Comparison of ENCODE assay signal across 14 cellular contexts in the genomic region with DNA sequence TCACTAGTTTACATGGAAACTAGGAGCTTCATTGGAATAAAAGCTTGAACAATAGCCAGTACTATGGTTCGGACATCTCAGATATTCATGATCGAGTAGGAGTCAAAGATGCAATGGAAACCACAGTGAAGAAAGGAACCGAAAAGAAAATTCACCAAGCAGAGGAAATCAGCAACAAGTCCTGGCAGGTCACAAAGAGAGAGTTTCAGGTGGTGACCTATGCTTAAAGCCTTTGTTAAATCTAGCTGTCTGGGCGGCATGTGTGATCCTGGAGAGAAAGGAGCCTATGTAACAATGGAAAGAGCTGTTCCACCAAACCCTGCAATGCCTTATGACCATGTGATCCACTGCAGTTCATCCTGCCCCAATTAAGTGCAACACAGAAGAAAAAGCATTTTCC.
DNase-seq lines count a peak whose midpoint lies in the region; ATAC-seq and TF ChIP-seq lines count a peak whose summit lies in the region.
"Had no signal": no experiment of that assay in that cellular context is flagged by ENCODE, and none has a peak within 500 bp of the region (broad histone marks: within the 10 kb centered on the region; RNA-seq: fewer than 3 reads in every experiment).

No MANE protein-coding gene starts in this region.

- no peaks in the 10 kb centered on the region for H3K27me3 ChIP-seq in mammary epithelial cell (ENCODE audit: insufficient read depth, low read length)
- H3K27me3 ChIP-seq in hepatocyte = no peaks in the 10 kb centered on the region

- no peak overlapping the region for H3K9ac ChIP-seq in mammary epithelial cell (ENCODE audit: insufficient read depth, low read length)

- POLR2A ChIA-PET in MCF 10A (lab: Yijun Ruan, JAX) = no interaction called here

- intact Hi-C loops in mammary epithelial cell (cut with micrococcal nuclease) = no loop called here
- intact Hi-C loops in MCF 10A (cut with micrococcal nuclease) = no loop called here
- intact Hi-C loops in lower leg skin (cut with DNase I; ENCODE audit: low total_unique reads) = no loop called here

- no peaks in the 10 kb centered on the region for H3K36me3 ChIP-seq in mammary epithelial cell (ENCODE audit: insufficient read depth, low read length)
- H3K36me3 ChIP-seq in hepatocyte (replicated peaks; ENCODE audit: insufficient read depth, low read depth) = no peaks in the 10 kb centered on the region

- no peaks in the 10 kb centered on the region for H3K79me2 ChIP-seq in mammary epithelial cell (ENCODE audit: insufficient read depth, low read length)
- H3K79me2 ChIP-seq in hepatocyte = no peaks in the 10 kb centered on the region

- H3K9me3 ChIP-seq in mammary epithelial cell (replicated peaks; ENCODE audit: insufficient read depth, low read length) (no peaks in the 10 kb centered on the region), hepatocyte (ENCODE audit: low read depth) (no peaks in the 10 kb centered on the region)
- H3K9me3 ChIP-seq: psoas muscle had no signal

- peaks cover 12% of the 10 kb centered on the region for H3K27me3 Mint-ChIP-seq in MCF 10A (ENCODE audit: insufficient read depth, unreplicated experiment)
- H3K27me3 Mint-ChIP-seq in stimulated activated naive B cell treated with anti-CD40 and anti-IgM and Interleukin-4, amounts not matched to agents 10 μg/mL and 1 μg/mL and 100 μg/mL, for 72 hours = no peaks in the 10 kb centered on the region

- DNase-seq in mammary epithelial cell = peak; percentile 64
- no peak for DNase-seq in MCF 10A (ENCODE audit: unreplicated experiment)
- no peak for DNase-seq in stimulated activated naive B cell treated with anti-CD40 and anti-IgM and Interleukin-4, amounts not matched to agents 10 μg/mL and 1 μg/mL and 100 μg/mL, for 72 hours
- no peak for DNase-seq in stimulated activated naive CD4-positive, alpha-beta T cell (lab: John Stamatoyannopoulos, UW)
- DNase-seq in hepatocyte (ENCODE audit: low spot score) = no peak
- no peak for DNase-seq in lower leg skin (ENCODE audit: low spot score in 2 of 2)
- DNase-seq: 8988T; activated CD4-positive, alpha-beta T cell treated with anti-CD3 and anti-CD28 coated beads for 48 hours; mesendoderm; NCI-H1105; psoas muscle had no signal

- H3K27ac ChIP-seq in mammary epithelial cell (ENCODE audit: insufficient read depth, low read depth, low read length) = no peak overlapping the region
- no peak overlapping the region for H3K27ac ChIP-seq in hepatocyte
- H3K27ac ChIP-seq: psoas muscle had no signal

- peaks cover 20% of the 10 kb centered on the region for H3K4me1 ChIP-seq in mammary epithelial cell (ENCODE audit: insufficient read depth, low read length)
- no peaks in the 10 kb centered on the region for H3K4me1 ChIP-seq in hepatocyte (ENCODE audit: insufficient read depth)
- H3K4me1 ChIP-seq: psoas muscle had no signal

- no peak overlapping the region for H3K27ac Mint-ChIP-seq in MCF 10A (ENCODE audit: low read depth, unreplicated experiment)
- H3K27ac Mint-ChIP-seq in stimulated activated naive B cell treated with anti-CD40 and anti-IgM and Interleukin-4, amounts not matched to agents 10 μg/mL and 1 μg/mL and 100 μg/mL, for 72 hours = peak overlapping the region; percentile 89
- H3K27ac Mint-ChIP-seq: activated T-helper 2 cell treated with anti-CD3 and anti-CD28 coated beads, Interferon-gamma antibody, Interleukin-2, Interleukin-4, amounts not matched to agents 10 μg/mL and 5 μg/mL and 100 μg/mL, durations not matched to agents 14 hours and 24 hours and 36 hours had no signal

- no peaks in the 10 kb centered on the region for H3K9me2 ChIP-seq in hepatocyte (replicated peaks; ENCODE audit: insufficient read depth)

- 13% methylated on average over 4 of the region's 4 CpGs for WGBS in mammary epithelial cell (ENCODE audit: low coverage, missing lambda C conversion rate)
- 95% methylated on average over 4 of the region's 4 CpGs for WGBS in hepatocyte (ENCODE audit: low lambda C conversion rate, missing lambda C conversion rate)
- 80 to 85% methylated on average over 4 of the region's 4 CpGs for WGBS in lower leg skin, 2 donors

- in situ Hi-C loops in mammary epithelial cell (cut with MboI; ENCODE audit: low sequenced_read_pairs in 2 of 2) = no loop called here

- ATAC-seq in GM21825 (IDR thresholded peaks at IDR 0.05; ENCODE audit: unreplicated experiment) (peak; percentile 40), HG03378 (IDR thresholded peaks at IDR 0.05; ENCODE audit: unreplicated experiment) (peak; percentile 62)
- ATAC-seq in stimulated activated naive B cell treated with anti-CD40 and anti-IgM and Interleukin-4, amounts not matched to agents 10 μg/mL and 1 μg/mL and 100 μg/mL, for 72 hours (replicated peaks) = peak; percentile 31 to 44
- ATAC-seq: psoas muscle had no signal

- CTCF ChIA-PET in mammary epithelial cell (lab: Charles Lee; ENCODE audit: low non-redundant PET) (no interaction called here), MCF 10A (lab: Yijun Ruan, JAX) (no interaction called here)

- H3K4me2 ChIP-seq in mammary epithelial cell (ENCODE audit: insufficient read depth, low read depth, low read length) (peak overlapping the region; percentile 40), hepatocyte (no peak overlapping the region)

- no peaks in the 10 kb centered on the region for H3K9me3 Mint-ChIP-seq in MCF 10A (ENCODE audit: unreplicated experiment)
- H3K9me3 Mint-ChIP-seq in stimulated activated naive B cell treated with anti-CD40 and anti-IgM and Interleukin-4, amounts not matched to agents 10 μg/mL and 1 μg/mL and 100 μg/mL, for 72 hours = no peaks in the 10 kb centered on the region
- H3K9me3 Mint-ChIP-seq: activated T-helper 2 cell treated with anti-CD3 and anti-CD28 coated beads, Interferon-gamma antibody, Interleukin-2, Interleukin-4, amounts not matched to agents 10 μg/mL and 5 μg/mL and 100 μg/mL, durations not matched to agents 14 hours and 24 hours and 36 hours had no signal

- H4K20me1 ChIP-seq in mammary epithelial cell (ENCODE audit: insufficient read depth, low read length) = no peaks in the 10 kb centered on the region
- no peaks in the 10 kb centered on the region for H4K20me1 ChIP-seq in hepatocyte (ENCODE audit: insufficient read depth, poor library complexity, severe bottlenecking)

- TF ChIP-seq CTCF in mammary epithelial cell (conservative IDR thresholded peaks at IDR 0.05 in 1 of 2, IDR thresholded peaks at IDR 0.05 in 1 of 2; ENCODE audit: extremely low read depth in 1 of 2, insufficient read depth in 1 of 2, low read depth in 1 of 2, low read length in 2 of 2) (no peak), MCF 10A (IDR thresholded peaks at IDR 0.05; ENCODE audit: unreplicated experiment) (no peak), hepatocyte (IDR thresholded peaks at IDR 0.05; ENCODE audit: poor library complexity) (no peak), lower leg skin (IDR thresholded peaks at IDR 0.05) (no peak)

- H2AFZ ChIP-seq in mammary epithelial cell (ENCODE audit: low read depth, low read length) = peak overlapping the region; percentile 78
- no peak overlapping the region for H2AFZ ChIP-seq in hepatocyte

- dilution Hi-C loops in mammary epithelial cell (cut with HindIII; ENCODE audit: low sequenced_read_pairs) = no loop called here

- no peaks in the 10 kb centered on the region for H3K36me3 Mint-ChIP-seq in MCF 10A (ENCODE audit: insufficient read depth, unreplicated experiment)
- no peaks in the 10 kb centered on the region for H3K36me3 Mint-ChIP-seq in stimulated activated naive B cell treated with anti-CD40 and anti-IgM and Interleukin-4, amounts not matched to agents 10 μg/mL and 1 μg/mL and 100 μg/mL, for 72 hours

- no peak overlapping the region for H3K4me3 ChIP-seq in mammary epithelial cell (replicated peaks in 1 of 3; ENCODE audit: insufficient read depth in 1 of 3, low read depth in 2 of 3, low read length in 3 of 3)
- no peak overlapping the region for H3K4me3 ChIP-seq in hepatocyte
- H3K4me3 ChIP-seq in lower leg skin (ENCODE audit: low read depth, poor library complexity, severe bottlenecking) = no peak overlapping the region
- H3K4me3 ChIP-seq: psoas muscle had no signal

- no peaks in the 10 kb centered on the region for H3K4me1 Mint-ChIP-seq in MCF 10A (ENCODE audit: insufficient read depth, unreplicated experiment)
- peaks cover 41 to 80% of the 10 kb centered on the region in 2 donors for H3K4me1 Mint-ChIP-seq in stimulated activated naive B cell treated with anti-CD40 and anti-IgM and Interleukin-4, amounts not matched to agents 10 μg/mL and 1 μg/mL and 100 μg/mL, for 72 hours

- no TSS peak for BruUV-seq in mammary epithelial cell (replicated peaks; lab: Mats Ljungman, UMichigan)
- BruUV-seq in MCF 10A (replicated peaks; lab: Mats Ljungman, UMichigan) = no TSS peak

- H3K4me3 Mint-ChIP-seq in MCF 10A (ENCODE audit: unreplicated experiment) = no peak overlapping the region
- H3K4me3 Mint-ChIP-seq in stimulated activated naive B cell treated with anti-CD40 and anti-IgM and Interleukin-4, amounts not matched to agents 10 μg/mL and 1 μg/mL and 100 μg/mL, for 72 hours = peak overlapping the region; percentile 36 to 58

- no peak for TF ChIP-seq POLR2A in lower leg skin (IDR thresholded peaks at IDR 0.05)
